23 cellular contexts compared by ENCODE assay signal in genomic region chr13:89688908-89689307, GRCh38.
DNase-seq lines count a peak whose midpoint lies in the region; ATAC-seq, FAIRE-seq and TF ChIP-seq lines count a peak whose summit lies in the region.
"Had no signal": no experiment of that assay in that cellular context is flagged by ENCODE, and none has a peak within 500 bp of the region (broad histone marks: within the 10 kb centered on the region; RNA-seq: fewer than 3 reads in every experiment).

No MANE protein-coding gene starts in this region.

- H3K27me3 ChIP-seq in GM23338 (ENCODE audit: insufficient read depth) (no peaks in the 10 kb centered on the region), right cardiac atrium (ENCODE audit: control insufficient read depth, insufficient read depth) (no peaks in the 10 kb centered on the region), small intestine (ENCODE audit: control insufficient read depth in 2 of 2, insufficient read depth in 2 of 2, low read length in 2 of 2) (no peaks in the 10 kb centered on the region)
- H3K27me3 ChIP-seq: transverse colon had no signal

- H3K9me3 Mint-ChIP-seq in GM23338, result no peaks in the 10 kb centered on the region; the same call in 2 of the 3 replicates

- no peak overlapping the region for H3K4me2 ChIP-seq in GM23338
- H3K4me2 ChIP-seq: SK-N-SH had no signal

- TF ChIP-seq POLR2A in GM12891 (IDR thresholded peaks at IDR 0.05; ENCODE audit: low read depth, low read length), result no peak

- no peaks in the 10 kb centered on the region for H4K20me1 ChIP-seq in GM23338 (replicated peaks; ENCODE audit: insufficient read depth)

- H3K27ac Mint-ChIP-seq in GM23338, result no peak overlapping the region
- H3K27ac Mint-ChIP-seq: activated T-helper 2 cell treated with anti-CD3 and anti-CD28 coated beads, Interferon-gamma antibody, Interleukin-2, Interleukin-4, amounts not matched to agents 10 μg/mL and 5 μg/mL and 100 μg/mL, durations not matched to agents 14 hours and 24 hours and 36 hours; CD14-positive monocyte; memory B cell; natural killer cell treated with Interleukin-12 subunit alpha and Interleukin-12 subunit beta and Interleukin-15 and Interleukin-18, amount 100 ng/mL, for 72 hours; stimulated activated memory B cell treated with anti-CD40 and anti-IgM and Interleukin-4, amounts not matched to agents 10 μg/mL and 1 μg/mL and 100 μg/mL, for 72 hours had no signal

- H3K4me3 Mint-ChIP-seq in GM23338, result no peak overlapping the region
- H3K4me3 Mint-ChIP-seq: CD14-positive monocyte; memory B cell; natural killer cell treated with Interleukin-12 subunit alpha and Interleukin-12 subunit beta and Interleukin-15 and Interleukin-18, amount 100 ng/mL, for 72 hours; stimulated activated memory B cell treated with anti-CD40 and anti-IgM and Interleukin-4, amounts not matched to agents 10 μg/mL and 1 μg/mL and 100 μg/mL, for 72 hours had no signal

- peak overlapping the region; percentile 79; the same call in 1 of the 2 replicates for H2AFZ ChIP-seq in GM23338

- no peaks in the 10 kb centered on the region for H3K4me1 Mint-ChIP-seq in GM23338
- H3K4me1 Mint-ChIP-seq: CD14-positive monocyte; memory B cell; stimulated activated memory B cell treated with anti-CD40 and anti-IgM and Interleukin-4, amounts not matched to agents 10 μg/mL and 1 μg/mL and 100 μg/mL, for 72 hours had no signal

- no peak for FAIRE-seq in small intestine (lab: Jason Lieb, UNC)
- no peak for FAIRE-seq in GM12891 (lab: Jason Lieb, UNC)
- FAIRE-seq: colon, frontal cortex had no signal

- no peak for DNase-seq in GM23338 (ENCODE audit: low spot score)
- DNase-seq in cerebellar cortex (ENCODE audit: low spot score), result peak; percentile 9
- peak in 2 of 3 donors; percentile 32 to 46 for DNase-seq in right cardiac atrium
- DNase-seq in pons (ENCODE audit: low spot score), result peak; percentile 86
- DNase-seq in small intestine, result no peak
- no peak for DNase-seq in GM12891 (ENCODE audit: insufficient read length, low spot score)
- DNase-seq: DMS153; NCI-H1436 treated with DMSO at 0.1 percent for 48 hours; NCI-H774; SK-N-SH; stimulated activated CD4-positive, alpha-beta T cell treated with anti-CD3 and anti-CD28 coated beads, Interleukin-15, amount 100 ng/mL, for 24 hours; transverse colon had no signal

- TF ChIP-seq CTCF in GM23338 (conservative IDR thresholded peaks at IDR 0.05; ENCODE audit: low read depth in 2 of 2), result no peak

- no peak for ATAC-seq in GM23338
- peak; percentile 36 to 38 for ATAC-seq in right cardiac atrium
- ATAC-seq in GM21825 (IDR thresholded peaks at IDR 0.05; ENCODE audit: unreplicated experiment), result no peak
- no peak for ATAC-seq in HG02642 (IDR thresholded peaks at IDR 0.05; ENCODE audit: poor library complexity, unreplicated experiment)
- ATAC-seq: activated CD4-positive, CD25-positive, alpha-beta regulatory T cell treated with anti-CD3 and anti-CD28 coated beads, Interleukin-2, amount 50 U/mL, for 24 hours; natural killer cell treated with Interleukin-12 subunit alpha and Interleukin-12 subunit beta and Interleukin-15 and Interleukin-18, amount 100 ng/mL, for 72 hours; Panc1; stimulated activated memory B cell treated with anti-CD40 and anti-IgM and Interleukin-4, amounts not matched to agents 10 μg/mL and 1 μg/mL and 100 μg/mL, for 72 hours had no signal

- H3K4me1 ChIP-seq in GM23338 (ENCODE audit: insufficient read depth) (no peaks in the 10 kb centered on the region), right cardiac atrium (ENCODE audit: control insufficient read depth, insufficient read depth, low read length) (peaks cover 3% of the 10 kb centered on the region), small intestine (ENCODE audit: control insufficient read depth in 2 of 2, insufficient read depth in 1 of 2, low read depth in 1 of 2, low read length in 1 of 2) (no peaks in the 10 kb centered on the region)
- H3K4me1 ChIP-seq: transverse colon had no signal

- peaks cover 2% of the 10 kb centered on the region for H3K27me3 Mint-ChIP-seq in GM23338 (ENCODE audit: insufficient read depth, low read depth, poor library complexity)
- H3K27me3 Mint-ChIP-seq: memory B cell; natural killer cell treated with Interleukin-12 subunit alpha and Interleukin-12 subunit beta and Interleukin-15 and Interleukin-18, amount 100 ng/mL, for 72 hours; stimulated activated memory B cell treated with anti-CD40 and anti-IgM and Interleukin-4, amounts not matched to agents 10 μg/mL and 1 μg/mL and 100 μg/mL, for 72 hours had no signal

- no peaks in the 10 kb centered on the region for H3K79me2 ChIP-seq in GM23338 (replicated peaks; ENCODE audit: insufficient read depth)

- intact Hi-C loops in right cardiac atrium (cut with DNase I), result no loop called here

- H3K36me3 ChIP-seq in GM23338 (ENCODE audit: insufficient read depth) (no peaks in the 10 kb centered on the region), small intestine (ENCODE audit: control insufficient read depth in 2 of 2, insufficient read depth in 2 of 2, low read length in 2 of 2) (no peaks in the 10 kb centered on the region)
- H3K36me3 ChIP-seq: transverse colon had no signal

- no peaks in the 10 kb centered on the region for H3F3A ChIP-seq in GM23338 (replicated peaks; ENCODE audit: low read depth)

- H3K4me3 ChIP-seq in GM23338, result no peak overlapping the region
- H3K4me3 ChIP-seq in right cardiac atrium (ENCODE audit: low read length), result no peak overlapping the region
- H3K4me3 ChIP-seq in small intestine (ENCODE audit: low read depth in 1 of 2, low read length in 2 of 2), result no peak overlapping the region
- H3K4me3 ChIP-seq: transverse colon had no signal

- H3K9me3 ChIP-seq in right cardiac atrium (ENCODE audit: control insufficient read depth, low read length) (no peaks in the 10 kb centered on the region), small intestine (ENCODE audit: control insufficient read depth, low read depth) (no peaks in the 10 kb centered on the region)
- H3K9me3 ChIP-seq: SK-N-SH, transverse colon had no signal

- H3K27ac ChIP-seq in GM23338 (ENCODE audit: low read depth) (no peak overlapping the region), right cardiac atrium (ENCODE audit: low read length) (no peak overlapping the region), small intestine (ENCODE audit: low read depth in 1 of 2, low read length in 1 of 2) (no peak overlapping the region)
- H3K27ac ChIP-seq: transverse colon had no signal

- 64% methylated on average over 3 of the region's 3 CpGs for WGBS in right cardiac atrium
- 59 to 70% (median 63%) methylated on average over 3 of the region's 3 CpGs for WGBS in small intestine, 3 donors

- no peaks in the 10 kb centered on the region; the same call in 2 of the 3 replicates for H3K36me3 Mint-ChIP-seq in GM23338 (ENCODE audit: low read depth)
- H3K36me3 Mint-ChIP-seq: CD14-positive monocyte; memory B cell; natural killer cell treated with Interleukin-12 subunit alpha and Interleukin-12 subunit beta and Interleukin-15 and Interleukin-18, amount 100 ng/mL, for 72 hours; stimulated activated memory B cell treated with anti-CD40 and anti-IgM and Interleukin-4, amounts not matched to agents 10 μg/mL and 1 μg/mL and 100 μg/mL, for 72 hours had no signal

- H3K9me2 ChIP-seq in GM23338 (ENCODE audit: insufficient read depth), result no peaks in the 10 kb centered on the region; the same call in 1 of the 2 replicates
- H3K9me2 ChIP-seq: SK-N-SH had no signal

TF ChIP-seq in GM12891, 5 proteins besides CTCF, POLR2A, EP300 and RAD21:
- no peak for TF ChIP-seq POU2F2 (IDR thresholded peaks at IDR 0.05; ENCODE audit: low read depth, low read length)
- no peak for TF ChIP-seq PAX5 (IDR thresholded peaks at IDR 0.05; ENCODE audit: insufficient read depth, low read length, severe bottlenecking)
- TF ChIP-seq POLR2AphosphoS5 (IDR thresholded peaks at IDR 0.05; ENCODE audit: low read depth, low read length), result no peak
- TF ChIP-seq SPI1 (IDR thresholded peaks at IDR 0.05; ENCODE audit: low read depth, low read length), result no peak
- TF ChIP-seq TAF1 (IDR thresholded peaks at IDR 0.05; ENCODE audit: low read depth, low read length), result no peak
TF ChIP-seq in GM12891: peak in this region for 0.

Comparison
In these comparisons a context has a peak if more than half of its experiments do, and no peak if none do; other contexts are left out.
1. ATAC-seq: peak in right cardiac atrium (2 of 2); none in GM23338 (single experiment), GM21825 (single experiment) and HG02642 (single experiment).
2. DNase-seq: peak in cerebellar cortex (single experiment), right cardiac atrium (2 of 3) and pons (single experiment); none in GM23338 (single experiment), small intestine (single experiment) and GM12891 (single experiment).